ENCODE assay signal across 1 cellular context in genomic region chr11:1731451-1732059, GRCh38.
TF ChIP-seq lines count a peak whose summit lies in the region.

No MANE protein-coding gene starts in this region.

TF ChIP-seq in HepG2, 621 proteins besides CTCF, POLR2A, EP300 and RAD21:
- TF ChIP-seq ZNF230 (CRISPR knock-in tag; IDR thresholded peaks at IDR 0.05) (no peak), ZNF207 (IDR thresholded peaks at IDR 0.05; ENCODE audit: borderline replicate concordance) (peak; percentile 61; the same call in 1 of the 2 replicates), RBM22 (optimal IDR thresholded peaks at IDR 0.05; ENCODE audit: low read length) (no peak), ZNF646 (CRISPR knock-in tag; IDR thresholded peaks at IDR 0.05) (peak; percentile 40; the same call in 1 of the 2 replicates), TRIM22 (IDR thresholded peaks at IDR 0.05) (0 out of 2 replicates have a peak, but pooled peaks have one; percentile 30), FOXP1 (IDR thresholded peaks at IDR 0.05) (0 out of 2 replicates have a peak, but pooled peaks have one; percentile 22), FOXP1 (CRISPR knock-in tag; IDR thresholded peaks at IDR 0.05) (no peak), MNT (IDR thresholded peaks at IDR 0.05) (peak; percentile 98), ARNT (IDR thresholded peaks at IDR 0.05) (peak; percentile 16; the same call in 1 of the 2 replicates), CENPX (CRISPR knock-in tag; IDR thresholded peaks at IDR 0.05) (no peak)
